Comparison of ENCODE assay signal across 1 cellular context in genomic region chr1:41494351-41495170, GRCh38.
TF ChIP-seq lines count a peak whose summit lies in the region.

No MANE protein-coding gene starts in this region.

TF ChIP-seq in K562, 482 proteins besides CTCF, POLR2A, EP300 and RAD21 (continued from another document):
- TF ChIP-seq, protein P1, sequence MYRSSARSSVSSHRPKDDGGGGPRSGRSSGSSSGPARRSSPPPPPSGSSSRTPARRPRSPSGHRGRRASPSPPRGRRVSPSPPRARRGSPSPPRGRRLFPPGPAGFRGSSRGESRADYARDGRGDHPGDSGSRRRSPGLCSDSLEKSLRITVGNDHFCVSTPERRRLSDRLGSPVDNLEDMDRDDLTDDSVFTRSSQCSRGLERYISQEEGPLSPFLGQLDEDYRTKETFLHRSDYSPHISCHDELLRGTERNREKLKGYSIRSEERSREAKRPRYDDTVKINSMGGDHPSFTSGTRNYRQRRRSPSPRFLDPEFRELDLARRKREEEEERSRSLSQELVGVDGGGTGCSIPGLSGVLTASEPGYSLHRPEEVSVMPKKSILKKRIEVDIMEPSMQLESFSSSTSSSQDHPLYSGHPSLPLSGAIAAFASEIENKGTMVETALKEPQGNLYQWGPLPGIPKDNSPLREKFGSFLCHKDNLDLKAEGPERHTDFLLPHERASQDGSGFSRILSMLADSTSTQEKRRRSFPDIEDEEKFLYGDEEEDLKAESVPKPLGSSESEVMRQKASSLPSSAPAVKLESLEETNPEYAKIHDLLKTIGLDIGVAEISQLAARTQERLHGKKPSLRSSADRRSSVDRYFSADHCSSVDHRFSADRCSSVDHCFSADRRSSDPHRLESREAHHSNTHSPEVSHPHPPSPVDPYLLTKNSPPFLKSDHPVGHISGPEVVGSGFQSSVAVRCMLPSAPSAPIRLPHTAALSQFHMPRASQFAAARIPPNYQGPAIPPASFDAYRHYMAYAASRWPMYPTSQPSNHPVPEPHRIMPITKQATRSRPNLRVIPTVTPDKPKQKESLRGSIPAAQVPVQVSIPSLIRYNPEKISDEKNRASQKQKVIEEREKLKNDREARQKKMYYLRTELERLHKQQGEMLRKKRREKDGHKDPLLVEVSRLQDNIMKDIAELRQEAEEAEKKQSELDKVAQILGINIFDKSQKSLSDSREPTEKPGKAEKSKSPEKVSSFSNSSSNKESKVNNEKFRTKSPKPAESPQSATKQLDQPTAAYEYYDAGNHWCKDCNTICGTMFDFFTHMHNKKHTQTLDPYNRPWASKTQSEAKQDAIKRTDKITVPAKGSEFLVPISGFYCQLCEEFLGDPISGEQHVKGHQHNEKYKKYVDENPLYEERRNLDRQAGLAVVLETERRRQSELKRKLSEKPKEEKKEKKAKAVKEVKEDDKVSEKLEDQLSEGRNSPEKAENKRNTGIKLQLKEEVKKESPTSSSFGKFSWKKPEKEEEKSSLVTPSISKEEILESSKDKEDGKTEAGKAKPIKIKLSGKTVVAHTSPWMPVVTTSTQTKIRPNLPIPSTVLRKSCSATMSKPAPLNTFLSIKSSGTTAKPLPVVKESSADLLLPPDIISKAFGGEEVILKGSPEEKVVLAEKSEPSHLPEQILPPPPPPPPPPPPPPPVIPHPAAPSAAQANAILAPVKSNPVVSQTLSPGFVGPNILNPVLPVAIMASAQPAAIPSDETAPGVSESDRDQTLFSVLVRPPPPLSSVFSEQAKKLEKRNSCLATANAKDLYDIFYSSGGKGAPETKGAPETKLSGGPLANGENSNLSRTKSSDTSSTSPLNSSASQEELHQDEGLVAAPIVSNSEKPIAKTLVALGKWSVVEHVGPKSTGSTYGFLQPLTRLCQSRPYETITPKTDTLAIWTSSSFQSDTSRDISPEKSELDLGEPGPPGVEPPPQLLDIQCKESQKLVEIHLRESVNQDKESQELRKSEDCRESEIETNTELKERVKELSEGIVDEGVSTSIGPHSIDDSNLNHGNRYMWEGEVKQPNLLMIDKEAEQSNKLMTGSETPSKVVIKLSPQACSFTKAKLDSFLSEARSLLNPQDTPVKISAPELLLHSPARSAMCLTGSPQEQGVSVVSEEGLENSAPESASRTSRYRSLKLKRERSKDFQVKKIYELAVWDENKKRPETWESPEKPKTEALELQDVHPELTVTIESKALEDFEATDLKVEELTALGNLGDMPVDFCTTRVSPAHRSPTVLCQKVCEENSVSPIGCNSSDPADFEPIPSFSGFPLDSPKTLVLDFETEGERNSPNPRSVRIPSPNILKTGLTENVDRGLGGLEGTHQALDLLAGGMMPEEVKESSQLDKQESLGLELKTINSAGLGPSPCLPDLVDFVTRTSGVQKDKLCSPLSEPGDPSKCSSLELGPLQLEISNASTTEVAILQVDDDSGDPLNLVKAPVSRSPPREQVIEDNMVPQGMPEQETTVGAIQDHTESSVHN (IDR thresholded peaks at IDR 0.05; ENCODE audit: borderline replicate concordance in 1 of 2, low read depth in 1 of 2) = no peak
- TF ChIP-seq BRCA1 (IDR thresholded peaks at IDR 0.05) = no peak
- TF ChIP-seq BRCA1 (CRISPR knock-in tag; IDR thresholded peaks at IDR 0.05) = 0 out of 2 replicates have a peak, but pooled peaks have one; percentile 25
- no peak for TF ChIP-seq BMI1 (IDR thresholded peaks at IDR 0.05; ENCODE audit: low read length)
- peak; percentile 26 for TF ChIP-seq KDM5B (IDR thresholded peaks at IDR 0.05; ENCODE audit: insufficient replicate concordance, low read depth, low read length)
